In the genomic region with DNA sequence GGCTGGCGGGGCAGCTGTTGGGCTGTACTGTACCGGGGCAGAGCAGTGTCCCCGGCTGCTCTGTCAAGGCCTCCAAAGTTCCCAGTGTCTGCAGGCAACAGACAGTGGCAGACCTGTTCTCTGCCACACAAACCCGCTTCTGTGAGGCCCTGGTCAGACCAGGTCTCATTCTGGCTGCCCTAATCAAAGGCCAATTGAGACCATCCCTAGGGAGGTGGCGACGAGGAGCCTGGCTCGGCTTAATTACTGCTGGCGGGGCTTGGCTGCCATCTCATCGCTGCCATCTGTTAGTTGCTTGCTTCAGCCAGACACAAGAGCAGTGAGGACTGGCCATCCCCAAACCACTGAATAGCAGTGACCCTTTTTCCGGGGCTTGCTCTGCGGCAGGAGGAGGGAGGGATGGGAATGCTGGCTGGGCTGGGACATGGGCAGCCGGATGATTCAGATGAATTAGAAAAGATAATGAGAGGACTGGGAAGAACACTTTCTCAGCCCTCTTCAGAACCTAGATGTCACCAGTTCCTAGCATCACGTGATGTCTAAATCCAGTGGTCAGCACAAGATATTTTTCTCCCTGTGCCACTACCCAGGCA, we compare ENCODE assay signal across 10 cellular contexts. TPM values are rescaled to one million over a fixed set of nuclear protein-coding genes. Genes with fewer than 3 reads are reported as not detected.
A peak's percentile ranks its signal among the peaks of the same experiment; 100 is the strongest.
DNase-seq lines count a peak whose midpoint lies in the region; ATAC-seq, FAIRE-seq and TF ChIP-seq lines count a peak whose summit lies in the region.
"Had no signal": no experiment of that assay in that cellular context is flagged by ENCODE, and none has a peak within 500 bp of the region (broad histone marks: within the 10 kb centered on the region; RNA-seq: fewer than 3 reads in every experiment).

No MANE protein-coding gene starts in this region.

- H4K91ac ChIP-seq in trophoblast cell (ENCODE audit: low read depth, low read length): peak overlapping the region; percentile 49

- peak overlapping the region; percentile 5 for H3K4ac ChIP-seq in trophoblast cell (ENCODE audit: low read depth, low read length)

- H3K23ac ChIP-seq in trophoblast cell (ENCODE audit: low read length): no peak overlapping the region

- H3K27ac ChIP-seq in trophoblast cell (ENCODE audit: low read depth, low read length) (peak overlapping the region; percentile 13), gastrocnemius medialis (no peak overlapping the region), right lobe of liver (no peak overlapping the region)

- H4K8ac ChIP-seq in trophoblast cell (ENCODE audit: low read depth, low read length): peak overlapping the region; percentile 45

- no peaks in the 10 kb centered on the region for H3K79me2 ChIP-seq in trophoblast cell (ENCODE audit: control insufficient read depth, insufficient read depth, low read length, poor library complexity)

- H2AK5ac ChIP-seq in trophoblast cell (ENCODE audit: low read length): peak overlapping the region; percentile 20

- DNase-seq in EL (peak; percentile 81), NCI-H82 (lab: John Stamatoyannopoulos, UW) (peak; percentile 52), fibroblast of gingiva (ENCODE audit: low read depth) (peak; percentile 73), trophoblast cell (no peak), gastrocnemius medialis (no peak), GM19239 (ENCODE audit: insufficient read length, low spot score) (no peak), glomerular visceral epithelial cell (ENCODE audit: extremely low spot score) (no peak), right lobe of liver (no peak)
- DNase-seq: T-cell had no signal

- in situ Hi-C loops in gastrocnemius medialis (cut with MboI; ENCODE audit: low sequenced_read_pairs in 4 of 4): no loop called here

- intact Hi-C loops in gastrocnemius medialis (cut with DNase I; ENCODE audit: low total_unique reads): no loop called here
- intact Hi-C loops in right lobe of liver (cut with DNase I): no loop called here

- peak overlapping the region; percentile 53 for H3K18ac ChIP-seq in trophoblast cell (ENCODE audit: low read length)

- no peak overlapping the region for H4K12ac ChIP-seq in trophoblast cell (ENCODE audit: low read depth, low read length)

- peak overlapping the region; percentile 78 for H2BK12ac ChIP-seq in trophoblast cell (ENCODE audit: low read length)

- TF ChIP-seq POLR2A in gastrocnemius medialis (IDR thresholded peaks at IDR 0.05) (no peak), right lobe of liver (IDR thresholded peaks at IDR 0.05) (no peak)

- peak overlapping the region; percentile 32 for H2BK5ac ChIP-seq in trophoblast cell (ENCODE audit: low read depth, low read length, poor library complexity)

- TF ChIP-seq CTCF in gastrocnemius medialis (IDR thresholded peaks at IDR 0.05 in 4 of 5, conservative IDR thresholded peaks at IDR 0.05 in 1 of 5) (no peak), right lobe of liver (IDR thresholded peaks at IDR 0.05) (no peak)

- peak overlapping the region; percentile 67 for H2BK120ac ChIP-seq in trophoblast cell (ENCODE audit: insufficient read depth, low read length, poor library complexity)

- H3K27me3 ChIP-seq in trophoblast cell (ENCODE audit: insufficient read depth, low read length) (no peaks in the 10 kb centered on the region), gastrocnemius medialis (no peaks in the 10 kb centered on the region), right lobe of liver (no peaks in the 10 kb centered on the region)

- H3K9me3 ChIP-seq in trophoblast cell (ENCODE audit: insufficient read depth, low read depth, low read length) (no peaks in the 10 kb centered on the region), gastrocnemius medialis (no peaks in the 10 kb centered on the region), right lobe of liver (no peaks in the 10 kb centered on the region)

- H3K79me1 ChIP-seq in trophoblast cell (ENCODE audit: low read length): peaks cover 19% of the 10 kb centered on the region

- WGBS in trophoblast cell (ENCODE audit: extremely low coverage, insufficient coverage, insufficient read length): no CpG with 5 or more reads among the region's 13 CpGs
- 78% methylated on average over 6 of the region's 13 CpGs for WGBS in right lobe of liver (ENCODE audit: insufficient coverage, low coverage, low lambda C conversion rate, missing lambda C conversion rate)

- H3K4me2 ChIP-seq in trophoblast cell (ENCODE audit: low read length): no peak overlapping the region

- H3K9ac ChIP-seq in trophoblast cell (ENCODE audit: low read length): no peak overlapping the region

- ATAC-seq in gastrocnemius medialis (no peak), right lobe of liver (no peak)
- ATAC-seq: T-cell had no signal

- H3K4me1 ChIP-seq in trophoblast cell (ENCODE audit: control insufficient read depth in 1 of 2, insufficient read depth in 2 of 2, low read length in 2 of 2): peaks cover 32 to 39% of the 10 kb centered on the region in 2 experiments
- no peaks in the 10 kb centered on the region for H3K4me1 ChIP-seq in gastrocnemius medialis
- no peaks in the 10 kb centered on the region for H3K4me1 ChIP-seq in right lobe of liver

- no peak overlapping the region for H3K4me3 ChIP-seq in trophoblast cell (ENCODE audit: low read depth, low read length)
- H3K4me3 ChIP-seq in gastrocnemius medialis: no peak overlapping the region
- no peak overlapping the region for H3K4me3 ChIP-seq in right lobe of liver
- H3K4me3 ChIP-seq: skin epidermis had no signal

- H2AFZ ChIP-seq in trophoblast cell (ENCODE audit: insufficient read depth, low read length, poor library complexity): no peak overlapping the region

- H3K36me3 ChIP-seq in trophoblast cell (ENCODE audit: control insufficient read depth in 1 of 2, insufficient read depth in 2 of 2, low read length in 2 of 2): peaks cover 0 to 2% of the 10 kb centered on the region in 2 experiments
- H3K36me3 ChIP-seq in gastrocnemius medialis: peaks cover 0 to 6% of the 10 kb centered on the region in 2 donors
- peaks cover 0 to 12% (median 0%) of the 10 kb centered on the region in 4 donors for H3K36me3 ChIP-seq in right lobe of liver

- no peak for FAIRE-seq in GM19239 (lab: Jason Lieb, UNC)

- peak overlapping the region; percentile 60 for H3K14ac ChIP-seq in trophoblast cell (ENCODE audit: low read length)

RNA-seq across cellular contexts. Expression of gene ERG28, which starts 24.5 kb away (rescaled TPM):
- polyA plus RNA-seq in trophoblast cell (2013): 63.2 and 64.2 TPM in 2 replicates
- total RNA-seq in gastrocnemius medialis (1 to 10 TPM; 3.7 to 6.4 (median 4.7) TPM), right lobe of liver (10 to 100 TPM in 5 of 6 experiments, 1 to 10 TPM in 1; 7.9 to 31.5 (median 20.1) TPM)

RNA-seq across cellular contexts. Expression of gene TTLL5, which starts 24.9 kb away (rescaled TPM):
- 26.0 and 27.2 TPM in 2 replicates for polyA plus RNA-seq in trophoblast cell (2013)
- total RNA-seq in gastrocnemius medialis (10 to 100 TPM in 3 of 4 donors, 1 to 10 TPM in 1; 9.1 to 36.0 (median 16.4) TPM), right lobe of liver (10 to 100 TPM in 4 of 6 experiments, 1 to 10 TPM in 2; 7.4 to 13.8 (median 11.9) TPM)

RNA-seq across cellular contexts. Expression of gene FLVCR2, which starts 57.8 kb away (rescaled TPM):
- 23.1 and 26.4 TPM in 2 replicates for polyA plus RNA-seq in trophoblast cell (2013)
- total RNA-seq in gastrocnemius medialis (10 to 100 TPM in 3 of 4 donors, 1 to 10 TPM in 1; 5.1 to 65.5 (median 14.5) TPM), right lobe of liver (10 to 100 TPM; 17.0 to 42.8 (median 27.8) TPM)

Comparison
In these comparisons a context has a peak if more than half of its experiments do, and no peak if none do; other contexts are left out.
1. DNase-seq: peak in EL (single experiment), NCI-H82 (single experiment) and fibroblast of gingiva (single experiment); none in trophoblast cell (0 of 2), gastrocnemius medialis (0 of 2), GM19239 (single experiment), glomerular visceral epithelial cell (single experiment) and right lobe of liver (0 of 3).